Comparison of ENCODE assay signal across 8 cellular contexts in the genomic region with DNA sequence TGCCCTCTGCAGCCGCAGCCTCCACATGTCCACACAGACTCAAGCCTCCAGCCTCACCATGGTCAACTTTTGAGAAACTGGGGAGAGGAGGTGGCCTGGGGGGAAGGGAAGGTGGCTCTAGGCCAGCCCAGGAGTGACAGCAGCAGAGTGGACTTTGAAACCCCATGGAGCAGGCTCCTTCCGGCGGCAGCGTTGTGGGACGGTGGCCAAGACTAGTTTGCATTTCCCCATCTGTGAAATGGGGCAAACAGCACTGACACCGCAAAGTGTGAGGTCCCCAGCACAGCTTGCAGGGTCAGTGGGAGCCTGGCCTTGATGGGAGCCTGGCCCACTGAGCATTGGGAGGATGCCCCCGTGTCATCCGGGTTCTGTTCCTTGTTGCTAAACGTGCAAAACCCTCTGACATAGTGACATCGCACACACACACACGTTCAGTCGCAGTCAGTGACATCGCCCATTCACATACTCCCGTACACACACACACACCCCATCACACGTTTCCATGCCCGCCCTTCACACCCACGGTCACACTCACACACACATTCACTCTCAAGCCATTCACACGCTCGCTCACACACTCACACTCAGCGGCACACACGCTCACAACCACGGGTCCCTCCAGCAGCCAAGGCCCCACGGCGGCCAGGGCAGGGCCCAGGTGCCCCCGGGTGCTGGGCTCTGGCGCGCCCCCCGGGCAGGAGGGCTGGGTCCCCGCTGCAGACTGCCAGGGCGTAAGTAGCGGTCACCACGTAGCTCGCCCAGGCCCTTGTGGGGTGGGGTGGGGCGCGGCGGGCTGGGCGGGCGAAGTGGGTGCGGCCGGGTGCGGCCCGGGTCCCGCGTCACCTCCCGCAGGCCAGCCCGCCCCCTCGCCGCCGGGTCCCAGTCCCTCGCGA. TPM values are rescaled to one million over a fixed set of nuclear protein-coding genes. Genes with fewer than 3 reads are reported as not detected.
A peak's percentile ranks its signal among the peaks of the same experiment; 100 is the strongest.
DNase-seq lines count a peak whose midpoint lies in the region; ATAC-seq, FAIRE-seq and TF ChIP-seq lines count a peak whose summit lies in the region.

No MANE protein-coding gene starts in this region.

- TF ChIP-seq CTCF in CD4-positive, alpha-beta T cell (IDR thresholded peaks at IDR 0.05) = no peak
- TF ChIP-seq CTCF in GM20000 (IDR thresholded peaks at IDR 0.05; ENCODE audit: extremely low read depth, missing control alignments) (no peak), endodermal cell (conservative IDR thresholded peaks at IDR 0.05) (no peak), mucosa of descending colon (IDR thresholded peaks at IDR 0.05) (no peak), thoracic aorta (IDR thresholded peaks at IDR 0.05) (no peak)

- intact Hi-C loops in CD4-positive, alpha-beta T cell (cut with DNase I, micrococcal nuclease) = loop anchor here (1.0 to 2.0 kb wide), 2 partner anchors 34 kb away; a partner anchor contains a TSS
- intact Hi-C loops in mucosa of descending colon (cut with DNase I, micrococcal nuclease) = no loop called here

- FAIRE-seq in HTR-8/SVneo (lab: Jason Lieb, UNC) = peak; percentile 67

- CTCF ChIA-PET in CD4-positive, alpha-beta T cell (lab: Charles Lee) = no interaction called here

- peak overlapping the region; percentile 77 for H3K9ac ChIP-seq in endodermal cell (ENCODE audit: extremely low read depth, low read length, poor library complexity, severe bottlenecking)

- H3K4me3 ChIP-seq in endodermal cell (ENCODE audit: low read length) = peak overlapping the region; percentile 96
- H3K4me3 ChIP-seq in mucosa of descending colon = peak overlapping the region; percentile 57
- H3K4me3 ChIP-seq in thoracic aorta = peak overlapping the region; percentile 100

- H3K9me3 ChIP-seq in CD4-positive, alpha-beta T cell (ENCODE audit: control insufficient read depth, low read length) = no peaks in the 10 kb centered on the region
- H3K9me3 ChIP-seq in endodermal cell (ENCODE audit: control insufficient read depth, low read length) = no peaks in the 10 kb centered on the region
- H3K9me3 ChIP-seq in mucosa of descending colon = no peaks in the 10 kb centered on the region
- no peaks in the 10 kb centered on the region for H3K9me3 ChIP-seq in thoracic aorta

- H3K36me3 Mint-ChIP-seq in CD4-positive, alpha-beta T cell (ENCODE audit: low read depth) = peaks cover 10% of the 10 kb centered on the region
- H3K36me3 Mint-ChIP-seq in endodermal cell (ENCODE audit: low read depth) = no peaks in the 10 kb centered on the region

- ATAC-seq in CD4-positive, alpha-beta T cell (ENCODE audit: poor library complexity) = peak; percentile 42
- ATAC-seq in mucosa of descending colon (peak; percentile 78), thoracic aorta (ENCODE audit: insufficient number of reproducible peaks, low FRiP score, low read depth) (peak; percentile 6)

- H3K9me3 Mint-ChIP-seq in CD4-positive, alpha-beta T cell = no peaks in the 10 kb centered on the region
- H3K9me3 Mint-ChIP-seq in endodermal cell = no peaks in the 10 kb centered on the region

- peak in 7 of 10 experiments; percentile 11 to 42 (median 21) for DNase-seq in CD4-positive, alpha-beta T cell
- peak; percentile 60 for DNase-seq in GM20000 (ENCODE audit: low spot score)
- DNase-seq in HTR-8/SVneo (ENCODE audit: insufficient read length, low spot score) = no peak
- peak; percentile 15 for DNase-seq in activated CD4-positive, alpha-beta T cell treated with anti-CD3 and anti-CD28 coated beads for 1 hour
- DNase-seq in endodermal cell = no peak
- peak; percentile 89 to 90 (median 90) for DNase-seq in mucosa of descending colon
- DNase-seq in thoracic aorta (ENCODE audit: low spot score) = no peak
- no peak for DNase-seq in NCI-H1048 (lab: John Stamatoyannopoulos, UW)

- peak overlapping the region; percentile 36 for H3K27ac ChIP-seq in CD4-positive, alpha-beta T cell (ENCODE audit: low read depth, low read length)
- H3K27ac ChIP-seq in endodermal cell (ENCODE audit: low read depth, low read length) = no peak overlapping the region
- H3K27ac ChIP-seq in thoracic aorta = peak overlapping the region; percentile 95 to 99

- peak overlapping the region; percentile 98 for H3K27ac Mint-ChIP-seq in CD4-positive, alpha-beta T cell
- peak overlapping the region; percentile 98 for H3K27ac Mint-ChIP-seq in endodermal cell

- H3K27me3 Mint-ChIP-seq in CD4-positive, alpha-beta T cell = no peaks in the 10 kb centered on the region
- no peaks in the 10 kb centered on the region for H3K27me3 Mint-ChIP-seq in endodermal cell (ENCODE audit: insufficient read depth)

- 9 to 25% methylated on average over 8 to 50 of the region's 51 CpGs for WGBS in endodermal cell (ENCODE audit: insufficient coverage in 1 of 2, insufficient read length in 1 of 2), 2 experiments

- H3K27me3 ChIP-seq in CD4-positive, alpha-beta T cell (ENCODE audit: control insufficient read depth, insufficient read depth, low read length) = no peaks in the 10 kb centered on the region
- H3K27me3 ChIP-seq in endodermal cell (ENCODE audit: control insufficient read depth, insufficient read depth, low read length, poor library complexity, severe bottlenecking) = no peaks in the 10 kb centered on the region
- H3K27me3 ChIP-seq in thoracic aorta (replicated peaks; ENCODE audit: insufficient read depth) = no peaks in the 10 kb centered on the region

- H3K36me3 ChIP-seq in endodermal cell (ENCODE audit: control insufficient read depth, insufficient read depth, low read length) (no peaks in the 10 kb centered on the region), mucosa of descending colon (ENCODE audit: low read depth) (no peaks in the 10 kb centered on the region), thoracic aorta (no peaks in the 10 kb centered on the region)

- POLR2A ChIA-PET in CD4-positive, alpha-beta T cell (lab: Charles Lee) = interaction anchor here (0.7 to 4.9 kb wide), 9 partner anchors 28 to 1180 kb away, joined by 3 to 58 read pairs (median 3); a partner anchor contains a TSS

- peaks cover 5% of the 10 kb centered on the region for H3K4me1 ChIP-seq in endodermal cell (ENCODE audit: control insufficient read depth, insufficient read depth, low read length)
- peaks cover 54% of the 10 kb centered on the region for H3K4me1 ChIP-seq in mucosa of descending colon (ENCODE audit: low read depth)
- H3K4me1 ChIP-seq in thoracic aorta (ENCODE audit: control insufficient read depth in 1 of 2, low read depth in 2 of 2) = peaks cover 45 to 52% of the 10 kb centered on the region in 2 donors

- peak overlapping the region; percentile 99 for H3K4me3 Mint-ChIP-seq in CD4-positive, alpha-beta T cell
- peak overlapping the region; percentile 96 for H3K4me3 Mint-ChIP-seq in endodermal cell

- peaks cover 32% of the 10 kb centered on the region for H3K4me1 Mint-ChIP-seq in CD4-positive, alpha-beta T cell (ENCODE audit: low read depth)
- H3K4me1 Mint-ChIP-seq in endodermal cell = peaks cover 33% of the 10 kb centered on the region

RNA-seq across cellular contexts. Expression of a gene that starts 0.6 kb away (rescaled TPM):
- 10 to 100 TPM; 39.8 to 41.2 TPM for total RNA-seq in CD4-positive, alpha-beta T cell
- total RNA-seq in endodermal cell (10 to 100 TPM; 89.5 to 92.4 TPM), mucosa of descending colon (100 to 1,000 TPM; 139 to 211 (median 176) TPM), thoracic aorta (100 to 1,000 TPM; 209 to 606 TPM)
- 120 TPM for polyA plus RNA-seq in endodermal cell (2013, experiment 1 of 2)
- 109 TPM for polyA plus RNA-seq in endodermal cell (2013, experiment 2 of 2)

RNA-seq across cellular contexts. Expression of a gene that starts 8.2 kb away (rescaled TPM):
- 1 to 10 TPM; 4.3 to 5.3 TPM for total RNA-seq in CD4-positive, alpha-beta T cell
- total RNA-seq in endodermal cell = 1 to 10 TPM in 1 of 2 donors, under 1 TPM in 1; 0.46 to 1.8 TPM
- not detected for polyA plus RNA-seq in endodermal cell (2013, experiment 1 of 2)
- polyA plus RNA-seq in endodermal cell (2013, experiment 2 of 2) = 0.62 TPM
- 1 to 10 TPM in 2 of 3 donors, under 1 TPM in 1; 0.92 to 1.7 (median 1.2) TPM for total RNA-seq in mucosa of descending colon
- not detected for total RNA-seq in thoracic aorta

RNA-seq across cellular contexts. Expression of a gene that starts 33.9 kb away (rescaled TPM):
- 10 to 100 TPM; 77.7 to 80.7 TPM for total RNA-seq in CD4-positive, alpha-beta T cell
- total RNA-seq in endodermal cell = 100 to 1,000 TPM in 1 of 2 donors, 10 to 100 TPM in 1; 81.9 to 102 TPM
- 88.4 TPM for polyA plus RNA-seq in endodermal cell (2013, experiment 1 of 2)
- polyA plus RNA-seq in endodermal cell (2013, experiment 2 of 2) = 78.7 TPM
- 10 to 100 TPM; 58.6 to 65.8 (median 65.0) TPM for total RNA-seq in mucosa of descending colon
- 10 to 100 TPM; 38.2 to 38.7 TPM for total RNA-seq in thoracic aorta

Comparison
In these comparisons a context has a peak if more than half of its experiments do, and no peak if none do; other contexts are left out.
1. ATAC-seq: peak in every context shown above with its lines; median percentile 78 in mucosa of descending colon; 42 in CD4-positive, alpha-beta T cell; 6 in thoracic aorta.
2. DNase-seq: peak in CD4-positive, alpha-beta T cell (7 of 10), GM20000 (single experiment), activated CD4-positive, alpha-beta T cell treated with anti-CD3 and anti-CD28 coated beads for 1 hour (single experiment) and mucosa of descending colon (3 of 3); none in HTR-8/SVneo (single experiment), endodermal cell (single experiment), thoracic aorta (single experiment) and NCI-H1048 (single experiment).
3. intact Hi-C loops: an anchor here in CD4-positive, alpha-beta T cell (1.0 to 2.0 kb wide); none called in mucosa of descending colon.
4. Peak in every context shown above with its lines, with median percentiles within 50 percentile points of each other: H3K4me3 ChIP-seq.